8 cellular contexts compared by ENCODE assay signal in genomic region chr11:416051-416756, GRCh38. TPM values are rescaled to one million over a fixed set of nuclear protein-coding genes. Genes with fewer than 3 reads are reported as not detected.
DNase-seq lines count a peak whose midpoint lies in the region; ATAC-seq and TF ChIP-seq lines count a peak whose summit lies in the region.

No MANE protein-coding gene starts in this region.

- H2BK15ac ChIP-seq in mesenchymal stem cell (ENCODE audit: low read depth, poor library complexity, severe bottlenecking) = peak overlapping the region; percentile 89

- no peak overlapping the region for H3K9ac ChIP-seq in mesenchymal stem cell (ENCODE audit: low read length)

- peak overlapping the region; percentile 89 for H4K91ac ChIP-seq in mesenchymal stem cell (ENCODE audit: low read length)

- H2AK5ac ChIP-seq in mesenchymal stem cell (ENCODE audit: low read length, severe bottlenecking) = peak overlapping the region; percentile 6

- H3K27ac Mint-ChIP-seq in activated CD4-positive, alpha-beta T cell treated with anti-CD3 and anti-CD28 coated beads, Interleukin-2, amount 10 ng/mL, durations not matched to agents 7 days and 5 days = peak overlapping the region; percentile 94
- H3K27ac Mint-ChIP-seq in type B pancreatic cell = no peak overlapping the region

- H3K79me1 ChIP-seq in mesenchymal stem cell (replicated peaks; ENCODE audit: low read length, poor library complexity, severe bottlenecking) = no peaks in the 10 kb centered on the region

- peak overlapping the region; percentile 83 for H2BK120ac ChIP-seq in mesenchymal stem cell (ENCODE audit: low read depth, low read length)

- peak overlapping the region; percentile 95 for H3K4me3 Mint-ChIP-seq in activated CD4-positive, alpha-beta T cell treated with anti-CD3 and anti-CD28 coated beads, Interleukin-2, amount 10 ng/mL, durations not matched to agents 7 days and 5 days
- peak overlapping the region; percentile 81 for H3K4me3 Mint-ChIP-seq in type B pancreatic cell

- intact Hi-C loops in breast epithelium (cut with DNase I; ENCODE audit: low total_unique reads) = loop anchor here (5.0 kb wide), 1 partner anchor 1286 kb away; no protein-coding TSS in a partner anchor

- H3K9me3 ChIP-seq in breast epithelium (no peaks in the 10 kb centered on the region), mesenchymal stem cell (ENCODE audit: control insufficient read depth, low read length) (no peaks in the 10 kb centered on the region)

- peak overlapping the region; percentile 96 for H4K8ac ChIP-seq in mesenchymal stem cell (ENCODE audit: low read length)

- H3K36me3 ChIP-seq in breast epithelium (no peaks in the 10 kb centered on the region), mesenchymal stem cell (ENCODE audit: control insufficient read depth in 1 of 2, insufficient read depth in 2 of 2, low read depth in 1 of 2, low read length in 2 of 2) (peaks cover 0 to 2% of the 10 kb centered on the region in 2 experiments)

- H3K27ac ChIP-seq in breast epithelium (peak overlapping the region; percentile 63 to 86), mesenchymal stem cell (ENCODE audit: low read length, poor library complexity, severe bottlenecking) (no peak overlapping the region)

- H3K9me3 Mint-ChIP-seq in activated CD4-positive, alpha-beta T cell treated with anti-CD3 and anti-CD28 coated beads, Interleukin-2, amount 10 ng/mL, durations not matched to agents 7 days and 5 days = no peaks in the 10 kb centered on the region
- no peaks in the 10 kb centered on the region for H3K9me3 Mint-ChIP-seq in type B pancreatic cell

- TF ChIP-seq POLR2A in breast epithelium (IDR thresholded peaks at IDR 0.05) = no peak

- no peak overlapping the region for H3K23ac ChIP-seq in mesenchymal stem cell (ENCODE audit: low read length in 2 of 2)

- peak overlapping the region; percentile 42 to 81 for H3K4ac ChIP-seq in mesenchymal stem cell (ENCODE audit: low read depth in 1 of 2, low read length in 2 of 2)

- peak overlapping the region; percentile 81 to 89 for H2BK12ac ChIP-seq in mesenchymal stem cell (ENCODE audit: low read length in 2 of 2)

- H3K18ac ChIP-seq in mesenchymal stem cell (ENCODE audit: low read depth in 1 of 2, low read length in 2 of 2) = peak overlapping the region; percentile 88 to 98

- peak overlapping the region; percentile 56 for H2AFZ ChIP-seq in mesenchymal stem cell (ENCODE audit: low read depth, low read length)

- no peaks in the 10 kb centered on the region for H3K27me3 Mint-ChIP-seq in activated CD4-positive, alpha-beta T cell treated with anti-CD3 and anti-CD28 coated beads, Interleukin-2, amount 10 ng/mL, durations not matched to agents 7 days and 5 days
- H3K27me3 Mint-ChIP-seq in type B pancreatic cell = peaks cover 31% of the 10 kb centered on the region

- H3K4me1 Mint-ChIP-seq in activated CD4-positive, alpha-beta T cell treated with anti-CD3 and anti-CD28 coated beads, Interleukin-2, amount 10 ng/mL, durations not matched to agents 7 days and 5 days = peaks cover 32% of the 10 kb centered on the region
- H3K4me1 Mint-ChIP-seq in type B pancreatic cell (ENCODE audit: unreplicated experiment) = peaks cover 8% of the 10 kb centered on the region

- H3K4me1 ChIP-seq in breast epithelium (peaks cover 0 to 8% of the 10 kb centered on the region in 2 donors), mesenchymal stem cell (ENCODE audit: control insufficient read depth, insufficient read depth, low read depth, low read length) (peaks cover 49% of the 10 kb centered on the region)

- peak overlapping the region in 1 of 2 experiments; percentile 85 for H3K14ac ChIP-seq in mesenchymal stem cell (ENCODE audit: low read length in 2 of 2)

- peak overlapping the region; percentile 95 for H3K4me2 ChIP-seq in mesenchymal stem cell (ENCODE audit: low read length, poor library complexity, severe bottlenecking)

- WGBS in mesenchymal stem cell = 29% methylated on average over 45 of the region's 45 CpGs

- H3K27me3 ChIP-seq in breast epithelium (peaks cover 0 to 3% of the 10 kb centered on the region in 2 donors), mesenchymal stem cell (ENCODE audit: control insufficient read depth in 1 of 2, insufficient read depth in 1 of 2, low read length in 2 of 2) (peaks cover 0 to 52% of the 10 kb centered on the region in 2 experiments)

- no peak for ATAC-seq in HG03469 (IDR thresholded peaks at IDR 0.05; ENCODE audit: unreplicated experiment)

- peak overlapping the region; percentile 42 to 75 (median 65) for H3K4me3 ChIP-seq in breast epithelium
- peak overlapping the region; percentile 54 to 59 for H3K4me3 ChIP-seq in mesenchymal stem cell (ENCODE audit: insufficient read depth in 1 of 2, low read depth in 1 of 2, low read length in 2 of 2)

- DNase-seq in activated CD4-positive, alpha-beta T cell treated with anti-CD3 and anti-CD28 coated beads, Interleukin-2, amount 10 ng/mL, durations not matched to agents 7 days and 5 days = no peak
- DNase-seq in activated CD4-positive, alpha-beta T cell treated with anti-CD3 and anti-CD28 coated beads for 48 hours = no peak
- DNase-seq in breast epithelium (ENCODE audit: low spot score in 2 of 2) (no peak), mesenchymal stem cell (no peak), type B pancreatic cell (ENCODE audit: extremely low spot score, unreplicated experiment) (no peak), HK-2 (ENCODE audit: unreplicated experiment) (no peak), NCI-H510A treated with DMSO at 0.1 percent for 48 hours (lab: John Stamatoyannopoulos, UW) (no peak)

- no peak overlapping the region for H2BK5ac ChIP-seq in mesenchymal stem cell (ENCODE audit: low read depth, low read length, poor library complexity, severe bottlenecking)

- no peak for TF ChIP-seq CTCF in breast epithelium (IDR thresholded peaks at IDR 0.05)
- no peak for TF ChIP-seq CTCF in type B pancreatic cell (conservative IDR thresholded peaks at IDR 0.05)

- CTCF ChIA-PET in activated CD4-positive, alpha-beta T cell treated with anti-CD3 and anti-CD28 coated beads, Interleukin-2, amount 10 ng/mL, durations not matched to agents 7 days and 5 days (lab: Charles Lee) = interaction anchor here (0.9 to 3.8 kb wide), 7 partner anchors 9 to 103 kb away, joined by 3 to 20 read pairs (median 5); partner anchors contain the start of gene PTDSS2

- POLR2A ChIA-PET in activated CD4-positive, alpha-beta T cell treated with anti-CD3 and anti-CD28 coated beads, Interleukin-2, amount 10 ng/mL, durations not matched to agents 7 days and 5 days (lab: Charles Lee) = interaction anchor here (1.2 kb wide), 1 partner anchor 33 kb away, joined by 4 read pairs; no protein-coding TSS in a partner anchor

- H3K36me3 Mint-ChIP-seq in activated CD4-positive, alpha-beta T cell treated with anti-CD3 and anti-CD28 coated beads, Interleukin-2, amount 10 ng/mL, durations not matched to agents 7 days and 5 days (ENCODE audit: low read depth) = peaks cover 13% of the 10 kb centered on the region
- H3K36me3 Mint-ChIP-seq in type B pancreatic cell = no peaks in the 10 kb centered on the region

RNA-seq across cellular contexts. Expression of gene SIGIRR, which starts 1.4 kb away (rescaled TPM):
- total RNA-seq in activated CD4-positive, alpha-beta T cell treated with anti-CD3 and anti-CD28 coated beads, Interleukin-2, amount 10 ng/mL, durations not matched to agents 7 days and 5 days = 100 to 1,000 TPM; 226 to 255 TPM
- total RNA-seq in breast epithelium = 10 to 100 TPM; 37.3 to 49.8 (median 46.5) TPM
- 36.5 TPM for polyA plus RNA-seq in mesenchymal stem cell (2013, experiment 1 of 2)
- 37.3 TPM for polyA plus RNA-seq in mesenchymal stem cell (2013, experiment 2 of 2)
- 36.2 and 44.0 TPM in 2 replicates for total RNA-seq in type B pancreatic cell (ENCODE audit: low replicate concordance)

RNA-seq across cellular contexts. Expression of gene PKP3, which starts 22.2 kb away (rescaled TPM):
- not detected for total RNA-seq in activated CD4-positive, alpha-beta T cell treated with anti-CD3 and anti-CD28 coated beads, Interleukin-2, amount 10 ng/mL, durations not matched to agents 7 days and 5 days
- total RNA-seq in breast epithelium = 10 to 100 TPM in 2 of 3 donors, under 1 TPM in 1; 0.32 to 60.9 (median 36.7) TPM
- polyA plus RNA-seq in mesenchymal stem cell (2013, experiment 1 of 2) = 2.0 TPM
- 1.4 TPM for polyA plus RNA-seq in mesenchymal stem cell (2013, experiment 2 of 2)
- 51.6 and 156 TPM in 2 replicates for total RNA-seq in type B pancreatic cell (ENCODE audit: low replicate concordance)

RNA-seq across cellular contexts. Expression of gene ANO9, which starts 25.6 kb away (rescaled TPM):
- total RNA-seq in activated CD4-positive, alpha-beta T cell treated with anti-CD3 and anti-CD28 coated beads, Interleukin-2, amount 10 ng/mL, durations not matched to agents 7 days and 5 days = 10 to 100 TPM; 88.2 to 94.2 TPM
- total RNA-seq in breast epithelium (10 to 100 TPM in 1 of 3 donors, 1 to 10 TPM in 1, under 1 TPM in 1; 0.32 to 14.2 (median 9.8) TPM), type B pancreatic cell (ENCODE audit: low replicate concordance) (25.3 and 66.6 TPM in 2 replicates)
- not detected for polyA plus RNA-seq in mesenchymal stem cell (2013, experiment 1 of 2)
- polyA plus RNA-seq in mesenchymal stem cell (2013, experiment 2 of 2) = 0.01 TPM

RNA-seq across cellular contexts. Expression of gene PTDSS2, which starts 33.9 kb away (rescaled TPM):
- 10 to 100 TPM; 22.7 to 25.2 TPM for total RNA-seq in activated CD4-positive, alpha-beta T cell treated with anti-CD3 and anti-CD28 coated beads, Interleukin-2, amount 10 ng/mL, durations not matched to agents 7 days and 5 days
- total RNA-seq in breast epithelium (10 to 100 TPM; 23.8 to 53.7 (median 33.1) TPM), type B pancreatic cell (ENCODE audit: low replicate concordance) (33.6 and 46.9 TPM in 2 replicates)
- polyA plus RNA-seq in mesenchymal stem cell (2013, experiment 1 of 2) = 25.0 TPM
- 26.7 TPM for polyA plus RNA-seq in mesenchymal stem cell (2013, experiment 2 of 2)

RNA-seq across cellular contexts. Expression of gene B4GALNT4, which starts 46.9 kb away (rescaled TPM):
- total RNA-seq in activated CD4-positive, alpha-beta T cell treated with anti-CD3 and anti-CD28 coated beads, Interleukin-2, amount 10 ng/mL, durations not matched to agents 7 days and 5 days = 1 to 10 TPM; 1.5 to 1.6 TPM
- total RNA-seq in breast epithelium (10 to 100 TPM in 1 of 3 donors, 1 to 10 TPM in 1, under 1 TPM in 1; 0.48 to 11.3 (median 8.2) TPM), type B pancreatic cell (ENCODE audit: low replicate concordance) (95.0 and 185 TPM in 2 replicates)
- polyA plus RNA-seq in mesenchymal stem cell (2013, experiment 1 of 2) = 17.0 TPM
- polyA plus RNA-seq in mesenchymal stem cell (2013, experiment 2 of 2) = 15.3 TPM
